Comparison of ENCODE assay signal across 1 cellular context in the genomic region with DNA sequence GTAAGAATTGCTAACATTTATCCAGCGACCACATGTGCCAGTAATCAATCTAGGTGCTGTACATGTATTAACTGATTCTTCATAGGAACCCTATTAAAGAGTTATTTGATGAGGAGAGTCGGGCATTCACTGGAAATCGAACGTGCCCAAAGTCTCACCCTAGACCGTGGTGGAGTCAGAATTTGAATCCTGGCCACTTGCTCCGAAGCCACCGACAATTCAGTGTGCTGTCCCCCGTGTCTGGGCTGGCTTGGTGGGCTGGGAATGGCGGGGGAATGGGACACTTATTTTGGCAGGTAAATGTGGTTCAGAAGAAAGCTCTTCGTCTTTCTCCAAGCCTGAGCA.
TF ChIP-seq lines count a peak whose summit lies in the region.

No MANE protein-coding gene starts in this region.

TF ChIP-seq in K562, 482 proteins besides CTCF, POLR2A, EP300 and RAD21 (continued from another document):
- TF ChIP-seq, protein P1, sequence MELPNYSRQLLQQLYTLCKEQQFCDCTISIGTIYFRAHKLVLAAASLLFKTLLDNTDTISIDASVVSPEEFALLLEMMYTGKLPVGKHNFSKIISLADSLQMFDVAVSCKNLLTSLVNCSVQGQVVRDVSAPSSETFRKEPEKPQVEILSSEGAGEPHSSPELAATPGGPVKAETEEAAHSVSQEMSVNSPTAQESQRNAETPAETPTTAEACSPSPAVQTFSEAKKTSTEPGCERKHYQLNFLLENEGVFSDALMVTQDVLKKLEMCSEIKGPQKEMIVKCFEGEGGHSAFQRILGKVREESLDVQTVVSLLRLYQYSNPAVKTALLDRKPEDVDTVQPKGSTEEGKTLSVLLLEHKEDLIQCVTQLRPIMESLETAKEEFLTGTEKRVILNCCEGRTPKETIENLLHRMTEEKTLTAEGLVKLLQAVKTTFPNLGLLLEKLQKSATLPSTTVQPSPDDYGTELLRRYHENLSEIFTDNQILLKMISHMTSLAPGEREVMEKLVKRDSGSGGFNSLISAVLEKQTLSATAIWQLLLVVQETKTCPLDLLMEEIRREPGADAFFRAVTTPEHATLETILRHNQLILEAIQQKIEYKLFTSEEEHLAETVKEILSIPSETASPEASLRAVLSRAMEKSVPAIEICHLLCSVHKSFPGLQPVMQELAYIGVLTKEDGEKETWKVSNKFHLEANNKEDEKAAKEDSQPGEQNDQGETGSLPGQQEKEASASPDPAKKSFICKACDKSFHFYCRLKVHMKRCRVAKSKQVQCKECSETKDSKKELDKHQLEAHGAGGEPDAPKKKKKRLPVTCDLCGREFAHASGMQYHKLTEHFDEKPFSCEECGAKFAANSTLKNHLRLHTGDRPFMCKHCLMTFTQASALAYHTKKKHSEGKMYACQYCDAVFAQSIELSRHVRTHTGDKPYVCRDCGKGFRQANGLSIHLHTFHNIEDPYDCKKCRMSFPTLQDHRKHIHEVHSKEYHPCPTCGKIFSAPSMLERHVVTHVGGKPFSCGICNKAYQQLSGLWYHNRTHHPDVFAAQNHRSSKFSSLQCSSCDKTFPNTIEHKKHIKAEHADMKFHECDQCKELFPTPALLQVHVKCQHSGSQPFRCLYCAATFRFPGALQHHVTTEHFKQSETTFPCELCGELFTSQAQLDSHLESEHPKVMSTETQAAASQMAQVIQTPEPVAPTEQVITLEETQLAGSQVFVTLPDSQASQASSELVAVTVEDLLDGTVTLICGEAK (IDR thresholded peaks at IDR 0.05) = 0 out of 2 replicates have a peak, but pooled peaks have one; percentile 14
- TF ChIP-seq, protein P1 (CRISPR knock-in tag; IDR thresholded peaks at IDR 0.05) = no peak
- no peak for TF ChIP-seq ARHGAP35 (IDR thresholded peaks at IDR 0.05; ENCODE audit: partially characterized antibody)
- no peak for TF ChIP-seq TCF3 (CRISPR knock-in tag; IDR thresholded peaks at IDR 0.05)
- TF ChIP-seq, protein P2, sequence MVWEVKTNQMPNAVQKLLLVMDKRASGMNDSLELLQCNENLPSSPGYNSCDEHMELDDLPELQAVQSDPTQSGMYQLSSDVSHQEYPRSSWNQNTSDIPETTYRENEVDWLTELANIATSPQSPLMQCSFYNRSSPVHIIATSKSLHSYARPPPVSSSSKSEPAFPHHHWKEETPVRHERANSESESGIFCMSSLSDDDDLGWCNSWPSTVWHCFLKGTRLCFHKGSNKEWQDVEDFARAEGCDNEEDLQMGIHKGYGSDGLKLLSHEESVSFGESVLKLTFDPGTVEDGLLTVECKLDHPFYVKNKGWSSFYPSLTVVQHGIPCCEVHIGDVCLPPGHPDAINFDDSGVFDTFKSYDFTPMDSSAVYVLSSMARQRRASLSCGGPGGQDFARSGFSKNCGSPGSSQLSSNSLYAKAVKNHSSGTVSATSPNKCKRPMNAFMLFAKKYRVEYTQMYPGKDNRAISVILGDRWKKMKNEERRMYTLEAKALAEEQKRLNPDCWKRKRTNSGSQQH (CRISPR knock-in tag; IDR thresholded peaks at IDR 0.05) = no peak
- TF ChIP-seq CHD4 (IDR thresholded peaks at IDR 0.05; ENCODE audit: insufficient read depth, insufficient replicate concordance, low read depth, low read length, poor library complexity, severe bottlenecking) = peak; percentile 15
- no peak for TF ChIP-seq DIDO1 (tag; IDR thresholded peaks at IDR 0.05; ENCODE audit: low read depth)
- TF ChIP-seq BRF1 (IDR thresholded peaks at IDR 0.05; ENCODE audit: borderline replicate concordance, extremely low read depth, insufficient read length) = no peak
- no peak for TF ChIP-seq ARNT (IDR thresholded peaks at IDR 0.05)
- no peak for TF ChIP-seq ZNF134 (CRISPR knock-in tag; conservative IDR thresholded peaks at IDR 0.05)
